ENCODE assay signal across 1 cellular context in genomic region chr3:40524571-40525285, GRCh38.
A peak's percentile ranks its signal among the peaks of the same experiment; 100 is the strongest.
TF ChIP-seq lines count a peak whose summit lies in the region.

Gene ZNF621, plus strand, starts transcription at chr3:40524960. Its CDS starts 881 bp downstream, at chr3:40525841.

TF ChIP-seq in K562, 482 proteins besides CTCF, POLR2A, EP300 and RAD21 (continued from another document and continues in another):
- TF ChIP-seq ZNF133 (CRISPR knock-in tag; IDR thresholded peaks at IDR 0.05) = no peak
- TF ChIP-seq SMARCA4 (IDR thresholded peaks at IDR 0.05) = no peak
- peak; percentile 95 for TF ChIP-seq TAF9B (IDR thresholded peaks at IDR 0.05; ENCODE audit: partially characterized antibody)
- peak; percentile 85 to 98 for TF ChIP-seq MAZ (CRISPR knock-in tag; conservative IDR thresholded peaks at IDR 0.05 in 1 of 2, IDR thresholded peaks at IDR 0.05 in 1 of 2)
- TF ChIP-seq ZNF311 (CRISPR knock-in tag; IDR thresholded peaks at IDR 0.05) = no peak
- no peak for TF ChIP-seq TAF15 (IDR thresholded peaks at IDR 0.05; ENCODE audit: low read depth, low read length)
- peak; percentile 49; the same call in 1 of the 2 replicates for TF ChIP-seq REST (CRISPR knock-in tag; IDR thresholded peaks at IDR 0.05; ENCODE audit: low read depth)
- TF ChIP-seq DMBX1 (CRISPR knock-in tag; IDR thresholded peaks at IDR 0.05; ENCODE audit: borderline replicate concordance) = 0 out of 2 replicates have a peak, but pooled peaks have one; percentile 28
- peak; percentile 97 for TF ChIP-seq TFAP4 (CRISPR knock-in tag; IDR thresholded peaks at IDR 0.05; ENCODE audit: borderline replicate concordance)
- TF ChIP-seq POLR3A (IDR thresholded peaks at IDR 0.05; ENCODE audit: borderline replicate concordance, extremely low read depth, insufficient read depth, insufficient read length) = no peak
- no peak for TF ChIP-seq FOXK2 (conservative IDR thresholded peaks at IDR 0.05 in 1 of 2, IDR thresholded peaks at IDR 0.05 in 1 of 2; ENCODE audit: low read depth in 2 of 2)
- TF ChIP-seq POLR2AphosphoS2 (IDR thresholded peaks at IDR 0.05; ENCODE audit: low read length) = no peak
- no peak for TF ChIP-seq IRF1 (CRISPR knock-in tag; IDR thresholded peaks at IDR 0.05; ENCODE audit: borderline replicate concordance)
- peak; percentile 93 for TF ChIP-seq ATF6 (CRISPR knock-in tag; IDR thresholded peaks at IDR 0.05)
- TF ChIP-seq NR2C1 (IDR thresholded peaks at IDR 0.05) = no peak
- TF ChIP-seq NR2C1 (tag; IDR thresholded peaks at IDR 0.05) = no peak; the same call in 1 of the 2 replicates
- TF ChIP-seq EGR1 (conservative IDR thresholded peaks at IDR 0.05) = no peak
- no peak for TF ChIP-seq KDM1A (IDR thresholded peaks at IDR 0.05)
- peak; percentile 89 for TF ChIP-seq POLR2AphosphoS5 (IDR thresholded peaks at IDR 0.05; ENCODE audit: control insufficient read depth, insufficient read depth, low read depth, low read length)
- no peak for TF ChIP-seq ZNF3 (CRISPR knock-in tag; IDR thresholded peaks at IDR 0.05)
- peak; percentile 93 for TF ChIP-seq GABPA (tag; conservative IDR thresholded peaks at IDR 0.05; ENCODE audit: low read depth)
- peak; percentile 54 for TF ChIP-seq RBM22 (IDR thresholded peaks at IDR 0.05; ENCODE audit: low read depth, low read length, poor library complexity, severe bottlenecking)
- TF ChIP-seq HMG20A (CRISPR knock-in tag; conservative IDR thresholded peaks at IDR 0.05) = no peak
- TF ChIP-seq MTA2 (IDR thresholded peaks at IDR 0.05; ENCODE audit: low read depth) = no peak
- TF ChIP-seq MYBL2 (IDR thresholded peaks at IDR 0.05; ENCODE audit: low read depth) = no peak
- no peak for TF ChIP-seq MYBL2 (CRISPR knock-in tag; IDR thresholded peaks at IDR 0.05; ENCODE audit: borderline replicate concordance)
- no peak for TF ChIP-seq NFATC3 (IDR thresholded peaks at IDR 0.05)
- TF ChIP-seq TAF1 (IDR thresholded peaks at IDR 0.05; ENCODE audit: control insufficient read depth, extremely low read depth, insufficient read depth, low read length, severe bottlenecking) = peak; percentile 98
- peak; percentile 100 for TF ChIP-seq THAP12 (CRISPR knock-in tag; IDR thresholded peaks at IDR 0.05)
- peak; percentile 22; the same call in 1 of the 2 replicates for TF ChIP-seq ZFP91 (CRISPR knock-in tag; IDR thresholded peaks at IDR 0.05)
- no peak; a peak in 1 of 4 replicates for TF ChIP-seq MLX (CRISPR knock-in tag; conservative IDR thresholded peaks at IDR 0.05)
- TF ChIP-seq TEAD1 (CRISPR knock-in tag; IDR thresholded peaks at IDR 0.05) = no peak; a peak in 2 of 4 replicates
- TF ChIP-seq ARID2 (IDR thresholded peaks at IDR 0.05) = no peak
- TF ChIP-seq ARID1B (IDR thresholded peaks at IDR 0.05) = peak; percentile 38; the same call in 1 of the 2 replicates
- TF ChIP-seq ARHGAP35 (IDR thresholded peaks at IDR 0.05; ENCODE audit: partially characterized antibody) = peak; percentile 10
- TF ChIP-seq ZNF184 (CRISPR knock-in tag; IDR thresholded peaks at IDR 0.05) = no peak
- no peak for TF ChIP-seq HMBOX1 (IDR thresholded peaks at IDR 0.05)
- TF ChIP-seq NFE2L1 (tag; IDR thresholded peaks at IDR 0.05; ENCODE audit: borderline replicate concordance, low read depth) = no peak
- TF ChIP-seq HCFC1 (IDR thresholded peaks at IDR 0.05; ENCODE audit: low read depth, low read length) = peak; percentile 77
- TF ChIP-seq YY1 (IDR thresholded peaks at IDR 0.05; ENCODE audit: borderline replicate concordance in 1 of 3, control insufficient read depth in 1 of 3, extremely low read depth in 1 of 3, insufficient read depth in 3 of 3, insufficient read length in 1 of 3, insufficient replicate concordance in 2 of 3, low read depth in 1 of 3, low read length in 2 of 3) = peak; percentile 61 to 94 (median 93)
- TF ChIP-seq ZNF41 (CRISPR knock-in tag; conservative IDR thresholded peaks at IDR 0.05) = peak; percentile 51; the same call in 1 of the 2 replicates
- no peak for TF ChIP-seq THAP7 (CRISPR knock-in tag; IDR thresholded peaks at IDR 0.05)
- TF ChIP-seq ELK1 (CRISPR knock-in tag; IDR thresholded peaks at IDR 0.05) = no peak
- TF ChIP-seq TEAD2 (tag; IDR thresholded peaks at IDR 0.05) = no peak
- TF ChIP-seq ZBTB9 (CRISPR knock-in tag; IDR thresholded peaks at IDR 0.05) = peak; percentile 6
- no peak; the same call in 1 of the 2 replicates for TF ChIP-seq ZBTB2 (IDR thresholded peaks at IDR 0.05)
- no peak for TF ChIP-seq NCOA1 (IDR thresholded peaks at IDR 0.05; ENCODE audit: low read depth)
- peak; percentile 99 for TF ChIP-seq ZFX (CRISPR knock-in tag; IDR thresholded peaks at IDR 0.05)
